18 cellular contexts compared by ENCODE assay signal in genomic region chr7:55054758-55055157, GRCh38. TPM values are rescaled to one million over a fixed set of nuclear protein-coding genes. Genes with fewer than 3 reads are reported as not detected.
DNase-seq lines count a peak whose midpoint lies in the region; TF ChIP-seq lines count a peak whose summit lies in the region.
"Had no signal": no experiment of that assay in that cellular context is flagged by ENCODE, and none has a peak within 500 bp of the region (broad histone marks: within the 10 kb centered on the region; RNA-seq: fewer than 3 reads in every experiment).

No MANE protein-coding gene starts in this region.

- H3K27ac ChIP-seq in H9 (ENCODE audit: insufficient read length, low read depth, low read length), result no peak overlapping the region
- H3K27ac ChIP-seq in coronary artery, result peak overlapping the region; percentile 48 to 72
- H3K27ac ChIP-seq in neural progenitor cell, result no peak overlapping the region
- H3K27ac ChIP-seq in thymus (ENCODE audit: low read depth), result peak overlapping the region; percentile 38
- H3K27ac ChIP-seq: HL-60 had no signal

- H3K4me3 ChIP-seq in coronary artery (no peak overlapping the region), neural progenitor cell (no peak overlapping the region), thymus (ENCODE audit: low read length) (no peak overlapping the region), HAP-1 (no peak overlapping the region)
- H3K4me3 ChIP-seq: MG63 had no signal

- BruUV-seq in Calu3 (replicated peaks; lab: Mats Ljungman, UMichigan), result no TSS peak

- no peaks in the 10 kb centered on the region; the same call in 1 of the 2 replicates for H3K27me3 Mint-ChIP-seq in H9 (ENCODE audit: low read depth)
- H3K27me3 Mint-ChIP-seq in neural progenitor cell (ENCODE audit: insufficient read depth, low read depth), result peaks cover 3% of the 10 kb centered on the region
- H3K27me3 Mint-ChIP-seq in Calu3 (ENCODE audit: unreplicated experiment), result no peaks in the 10 kb centered on the region
- H3K27me3 Mint-ChIP-seq: IgD-negative memory B cell had no signal

- intact Hi-C loops in Calu3 (cut with micrococcal nuclease; ENCODE audit: unreplicated experiment), result no loop called here

- no peak overlapping the region for H3K4ac ChIP-seq in H9 (ENCODE audit: low read depth, low read length)

- H3K36me3 Mint-ChIP-seq in H9 (ENCODE audit: insufficient read depth in 1 of 3, low read depth in 3 of 3) (no peaks in the 10 kb centered on the region), neural progenitor cell (no peaks in the 10 kb centered on the region), Calu3 (ENCODE audit: insufficient read depth, unreplicated experiment) (peaks cover 5% of the 10 kb centered on the region)

- CTCF ChIA-PET in Calu3 (lab: Charles Lee), result interaction anchor here (1.2 kb wide), 1 partner anchor 11 kb away, joined by 7 read pairs; no protein-coding TSS in a partner anchor

- H3K9me3 ChIP-seq in H9 (ENCODE audit: control insufficient read depth, low read depth, low read length), result no peaks in the 10 kb centered on the region
- no peaks in the 10 kb centered on the region for H3K9me3 ChIP-seq in neural progenitor cell (ENCODE audit: low read depth)
- no peaks in the 10 kb centered on the region for H3K9me3 ChIP-seq in thymus (ENCODE audit: control insufficient read depth)
- no peaks in the 10 kb centered on the region for H3K9me3 ChIP-seq in HAP-1
- H3K9me3 ChIP-seq: MG63 had no signal

- no peak overlapping the region for H2BK5ac ChIP-seq in H9 (ENCODE audit: insufficient read length, low read length)

- H2AFZ ChIP-seq in H9 (ENCODE audit: low read length) (no peak overlapping the region), neural progenitor cell (replicated peaks) (no peak overlapping the region)

- H3K27me3 ChIP-seq in H9 (ENCODE audit: insufficient read depth, low read length) (no peaks in the 10 kb centered on the region), neural progenitor cell (no peaks in the 10 kb centered on the region), thymus (ENCODE audit: control insufficient read depth, insufficient read depth) (no peaks in the 10 kb centered on the region), HAP-1 (ENCODE audit: low read depth) (no peaks in the 10 kb centered on the region)
- H3K27me3 ChIP-seq: MG63 had no signal

- no peaks in the 10 kb centered on the region for H3K79me2 ChIP-seq in H9 (ENCODE audit: insufficient read depth, low read length)
- H3K79me2 ChIP-seq in neural progenitor cell (ENCODE audit: low read depth), result no peaks in the 10 kb centered on the region

- in situ Hi-C loops in HAP-1 (cut with MboI; ENCODE audit: low sequenced_read_pairs), result no loop called here

- no peaks in the 10 kb centered on the region for H3F3A ChIP-seq in neural progenitor cell (ENCODE audit: low read depth)

- no peak overlapping the region for H2BK12ac ChIP-seq in H9 (ENCODE audit: insufficient read length, low read depth, low read length)

- H3K14ac ChIP-seq in H9 (ENCODE audit: insufficient read depth, low read length), result peak overlapping the region; percentile 29; the same call in 1 of the 2 replicates

- no peak overlapping the region for H3K23ac ChIP-seq in H9 (ENCODE audit: insufficient read length, low read depth, low read length)

- no peak overlapping the region for H3K9ac ChIP-seq in H9 (ENCODE audit: extremely low read depth, insufficient read length, low read length)
- no peak overlapping the region for H3K9ac ChIP-seq in neural progenitor cell

- TF ChIP-seq CTCF in H9 (conservative IDR thresholded peaks at IDR 0.05) (no peak), coronary artery (IDR thresholded peaks at IDR 0.05) (no peak), neural progenitor cell (IDR thresholded peaks at IDR 0.05) (no peak), Calu3 (IDR thresholded peaks at IDR 0.05; ENCODE audit: unreplicated experiment) (no peak)

- H3K36me3 ChIP-seq in neural progenitor cell (no peaks in the 10 kb centered on the region), thymus (ENCODE audit: control insufficient read depth, insufficient read depth) (no peaks in the 10 kb centered on the region), HAP-1 (replicated peaks) (no peaks in the 10 kb centered on the region)

- DNase-seq in H9, result no peak
- DNase-seq in coronary artery (ENCODE audit: low spot score), result no peak
- DNase-seq in neural progenitor cell (ENCODE audit: low spot score), result no peak
- DNase-seq in NCI-H2107 (lab: John Stamatoyannopoulos, UW), result no peak
- DNase-seq in 8988T, result no peak
- DNase-seq in Calu3, result no peak
- no peak for DNase-seq in HAP-1 (ENCODE audit: low spot score in 2 of 2)
- DNase-seq: activated CD4-positive, alpha-beta memory T cell treated with anti-CD3 and anti-CD28 coated beads, Interleukin-2, amount 10 ng/mL, durations not matched to agents 7 days and 5 days; activated CD4-positive, CD25-positive, alpha-beta regulatory T cell; activated naive CD4-positive, alpha-beta T cell; DND-41; MG63; NCI-H146; NCI-H82; T-helper 9 cell had no signal

- H3K4me3 Mint-ChIP-seq in H9 (no peak overlapping the region), neural progenitor cell (no peak overlapping the region), Calu3 (ENCODE audit: low read depth, unreplicated experiment) (no peak overlapping the region)
- H3K4me3 Mint-ChIP-seq: activated CD4-positive, alpha-beta memory T cell treated with anti-CD3 and anti-CD28 coated beads, Interleukin-2, amount 10 ng/mL, durations not matched to agents 7 days and 5 days had no signal

- H4K8ac ChIP-seq in H9 (replicated peaks; ENCODE audit: insufficient read length, low read depth, low read length), result no peak overlapping the region

- H2BK15ac ChIP-seq in H9 (ENCODE audit: low read depth, low read length), result no peak overlapping the region

- H4K91ac ChIP-seq in H9 (ENCODE audit: insufficient read length, low read depth, low read length), result no peak overlapping the region

- H3K4me1 ChIP-seq in H9 (ENCODE audit: insufficient read depth, low read length) (no peaks in the 10 kb centered on the region), neural progenitor cell (no peaks in the 10 kb centered on the region), thymus (ENCODE audit: control insufficient read depth, insufficient read depth, low read length) (peaks cover 3% of the 10 kb centered on the region), HAP-1 (no peaks in the 10 kb centered on the region)

- H3K27ac Mint-ChIP-seq in H9 (peak overlapping the region in 2 of 3 experiments; percentile 36 to 63; a peak in 3 of 7 replicates), neural progenitor cell (peak overlapping the region; percentile 51), Calu3 (ENCODE audit: unreplicated experiment) (no peak overlapping the region)
- H3K27ac Mint-ChIP-seq: activated CD4-positive, alpha-beta memory T cell treated with anti-CD3 and anti-CD28 coated beads, Interleukin-2, amount 10 ng/mL, durations not matched to agents 7 days and 5 days; IgD-negative memory B cell had no signal

- no peak overlapping the region for H2BK120ac ChIP-seq in H9 (ENCODE audit: low read depth, low read length, poor library complexity, severe bottlenecking)

- H3K23me2 ChIP-seq in H9 (ENCODE audit: insufficient read length, low read depth, low read length, poor library complexity, severe bottlenecking), result no peaks in the 10 kb centered on the region

- H4K5ac ChIP-seq in H9 (ENCODE audit: insufficient read length, low read depth, low read length), result no peak overlapping the region

- H3K4me1 Mint-ChIP-seq in H9 (peaks cover 6% of the 10 kb centered on the region in 2 experiments; a peak in 3 of 4 replicates), neural progenitor cell (peaks cover 7% of the 10 kb centered on the region), Calu3 (ENCODE audit: low read depth, unreplicated experiment) (peaks cover 46% of the 10 kb centered on the region)
- H3K4me1 Mint-ChIP-seq: activated CD4-positive, alpha-beta memory T cell treated with anti-CD3 and anti-CD28 coated beads, Interleukin-2, amount 10 ng/mL, durations not matched to agents 7 days and 5 days had no signal

- H3K9me3 Mint-ChIP-seq in H9, result no peaks in the 10 kb centered on the region
- H3K9me3 Mint-ChIP-seq in neural progenitor cell, result peaks cover 3% of the 10 kb centered on the region
- no peaks in the 10 kb centered on the region for H3K9me3 Mint-ChIP-seq in Calu3 (ENCODE audit: low read depth, unreplicated experiment)
- H3K9me3 Mint-ChIP-seq: activated CD4-positive, alpha-beta memory T cell treated with anti-CD3 and anti-CD28 coated beads, Interleukin-2, amount 10 ng/mL, durations not matched to agents 7 days and 5 days had no signal

- H3K18ac ChIP-seq in H9 (ENCODE audit: insufficient read length, low read depth, low read length), result no peak overlapping the region

- no peak overlapping the region for H3T11ph ChIP-seq in H9 (ENCODE audit: low read length)

- no peak overlapping the region for H3K4me2 ChIP-seq in H9 (ENCODE audit: insufficient read depth, insufficient read length, low read length)
- H3K4me2 ChIP-seq in neural progenitor cell, result no peak overlapping the region

- H3K56ac ChIP-seq in H9 (ENCODE audit: insufficient read length, low read depth, low read length), result no peak overlapping the region

- no peaks in the 10 kb centered on the region for H3K79me1 ChIP-seq in H9 (ENCODE audit: insufficient read depth, low read depth, low read length, poor library complexity, severe bottlenecking)

- WGBS in H9 (ENCODE audit: extremely low coverage, insufficient read length, low lambda C conversion rate), result no CpG with 5 or more reads among the region's 9 CpGs
- 94% methylated on average over 9 of the region's 9 CpGs for WGBS in thymus

- H2AK5ac ChIP-seq in H9 (ENCODE audit: insufficient read length, low read length), result no peak overlapping the region

- H4K20me1 ChIP-seq in H9 (ENCODE audit: control insufficient read depth, insufficient read depth, insufficient read length) (no peaks in the 10 kb centered on the region), neural progenitor cell (ENCODE audit: low read depth) (no peaks in the 10 kb centered on the region)

- no peak overlapping the region for H2BK20ac ChIP-seq in H9 (ENCODE audit: low read depth, low read length, poor library complexity, severe bottlenecking)

RNA-seq across cellular contexts. Expression of gene EGFR, which starts 35.9 kb away (rescaled TPM):
- 3.1 and 3.3 TPM in 2 replicates for total RNA-seq in H9 (2021)
- total RNA-seq in neural progenitor cell (ENCODE audit: low replicate concordance), result 4.6 and 4.7 TPM in 2 replicates
- 19.5 TPM for polyA plus RNA-seq in thymus
- total RNA-seq in Calu3 (2022), result 85.3 and 87.4 TPM in 2 replicates
- total RNA-seq: activated CD4-positive, alpha-beta memory T cell treated with anti-CD3 and anti-CD28 coated beads, Interleukin-2, amount 10 ng/mL, durations not matched to agents 7 days and 5 days had no signal
- polyA plus RNA-seq: IgD-negative memory B cell had no signal

Comparison
In these comparisons a context has a peak if more than half of its experiments do, and no peak if none do; other contexts are left out.
1. H3K27ac ChIP-seq: peak in coronary artery (2 of 2) and thymus (single experiment); none in H9 (single experiment) and neural progenitor cell (single experiment).
2. RNA of gene EGFR, which starts 35.9 kb away (total RNA-seq): 85.3 to 87.4 TPM in Calu3; 4.6 to 4.7 TPM in neural progenitor cell and 3.1 to 3.3 TPM in H9; every median in the first group is over 10 times any median in the second.